In genomic region chr6:70944321-70944720, GRCh38 we compare ENCODE assay signal across 7 cellular contexts. TPM values are rescaled to one million over a fixed set of nuclear protein-coding genes. Genes with fewer than 3 reads are reported as not detected.
"Had no signal": no experiment of that assay in that cellular context is flagged by ENCODE, and none has a peak within 500 bp of the region (broad histone marks: within the 10 kb centered on the region; RNA-seq: fewer than 3 reads in every experiment).

No MANE protein-coding gene starts in this region.

RNA-seq across cellular contexts. Expression of gene B3GAT2, which starts 12.5 kb away (rescaled TPM):
- total RNA-seq: subcutaneous adipose tissue, thoracic aorta, thyroid gland, transverse colon, upper lobe of right lung, ureter, vagina had no signal
